In genomic region chr6:19333936-19334335, GRCh38 we compare ENCODE assay signal across 22 cellular contexts.
DNase-seq lines count a peak whose midpoint lies in the region; ATAC-seq and TF ChIP-seq lines count a peak whose summit lies in the region.
"Had no signal": no experiment of that assay in that cellular context is flagged by ENCODE, and none has a peak within 500 bp of the region (broad histone marks: within the 10 kb centered on the region; RNA-seq: fewer than 3 reads in every experiment).

No MANE protein-coding gene starts in this region.

- H3K36me3 ChIP-seq in adipocyte (ENCODE audit: control insufficient read depth, insufficient read depth, low read length, severe bottlenecking) (no peaks in the 10 kb centered on the region), vagina (no peaks in the 10 kb centered on the region)
- H3K36me3 ChIP-seq: left ventricle myocardium inferior had no signal

- no peaks in the 10 kb centered on the region for H3K27me3 ChIP-seq in adipocyte (replicated peaks; ENCODE audit: control insufficient read depth, insufficient read depth, low read length)
- no peaks in the 10 kb centered on the region for H3K27me3 ChIP-seq in vagina

- intact Hi-C loops in Calu3 (cut with micrococcal nuclease; ENCODE audit: unreplicated experiment) (no loop called here), vagina (cut with DNase I) (no loop called here)

- H3K4me1 Mint-ChIP-seq in Calu3 (ENCODE audit: low read depth, unreplicated experiment): no peaks in the 10 kb centered on the region
- H3K4me1 Mint-ChIP-seq: activated naive CD4-positive, alpha-beta T cell treated with anti-CD3 and anti-CD28 coated beads, Interleukin-2, amount 10 ng/mL, durations not matched to agents 7 days and 5 days; neural crest cell; T-helper 17 cell had no signal

- H3K9me3 ChIP-seq in adipocyte (ENCODE audit: control insufficient read depth, low read length) (no peaks in the 10 kb centered on the region), vagina (no peaks in the 10 kb centered on the region)
- H3K9me3 ChIP-seq: left ventricle myocardium inferior had no signal

- no TSS peak for BruUV-seq in Calu3 (replicated peaks; lab: Mats Ljungman, UMichigan)

- H3K27me3 Mint-ChIP-seq in Calu3 (ENCODE audit: unreplicated experiment): no peaks in the 10 kb centered on the region
- H3K27me3 Mint-ChIP-seq: activated naive CD4-positive, alpha-beta T cell treated with anti-CD3 and anti-CD28 coated beads, Interleukin-2, amount 10 ng/mL, durations not matched to agents 7 days and 5 days; T-helper 17 cell had no signal

- DNase-seq in Calu3: peak; percentile 10
- peak; percentile 5 for DNase-seq in LoVo (ENCODE audit: low spot score)
- peak; percentile 20 for DNase-seq in adipocyte (ENCODE audit: low read depth)
- DNase-seq in fibroblast of the aortic adventitia (ENCODE audit: low read depth): peak; percentile 73
- no peak for DNase-seq in vagina (ENCODE audit: extremely low spot score in 2 of 2)
- DNase-seq in inferior parietal cortex (ENCODE audit: extremely low spot score): no peak
- no peak for DNase-seq in NCI-H2171 treated with DMSO at 0.1 percent for 48 hours (lab: John Stamatoyannopoulos, UW)
- DNase-seq: ACHN; activated CD8-positive, alpha-beta memory T cell treated with anti-CD3 and anti-CD28 coated beads for 24 hours; activated naive CD4-positive, alpha-beta T cell treated with anti-CD3 and anti-CD28 coated beads, Interleukin-2, amount 10 ng/mL, durations not matched to agents 7 days and 5 days; activated T-cell treated with anti-CD3 and anti-CD28 coated beads, Interleukin-2, amount 50 U/mL, for 48 hours; C1 segment of cervical spinal cord; DMS153; KBM-7; left ventricle myocardium inferior; NCI-H1092; NCI-H2029 treated with DMSO at 0.1 percent for 48 hours; NCI-H524; SIG-M5; T-helper 17 cell had no signal

- peaks cover 9% of the 10 kb centered on the region for H3K9me3 Mint-ChIP-seq in Calu3 (ENCODE audit: low read depth, unreplicated experiment)

- no peak for TF ChIP-seq POLR2A in vagina (IDR thresholded peaks at IDR 0.05)

- H3K4me3 ChIP-seq in adipocyte (ENCODE audit: low read length) (no peak overlapping the region), fibroblast of the aortic adventitia (ENCODE audit: low read depth, low read length) (no peak overlapping the region), vagina (no peak overlapping the region)
- H3K4me3 ChIP-seq: left ventricle myocardium inferior had no signal

- no peaks in the 10 kb centered on the region for H3K4me1 ChIP-seq in adipocyte (ENCODE audit: control insufficient read depth, insufficient read depth, low read length)
- no peaks in the 10 kb centered on the region for H3K4me1 ChIP-seq in vagina
- H3K4me1 ChIP-seq: left ventricle myocardium inferior had no signal

- CTCF ChIA-PET in Calu3 (lab: Charles Lee): interaction anchor here (0.6 kb wide), 1 partner anchor 343 kb away, joined by 3 read pairs; no protein-coding TSS in a partner anchor

- no peak overlapping the region for H3K4me3 Mint-ChIP-seq in Calu3 (ENCODE audit: low read depth, unreplicated experiment)
- H3K4me3 Mint-ChIP-seq: activated naive CD4-positive, alpha-beta T cell treated with anti-CD3 and anti-CD28 coated beads, Interleukin-2, amount 10 ng/mL, durations not matched to agents 7 days and 5 days; neural crest cell; T-helper 17 cell had no signal

- no peaks in the 10 kb centered on the region for H3K36me3 Mint-ChIP-seq in Calu3 (ENCODE audit: insufficient read depth, unreplicated experiment)
- H3K36me3 Mint-ChIP-seq: activated naive CD4-positive, alpha-beta T cell treated with anti-CD3 and anti-CD28 coated beads, Interleukin-2, amount 10 ng/mL, durations not matched to agents 7 days and 5 days had no signal

- no peak overlapping the region for H3K27ac ChIP-seq in vagina
- H3K27ac ChIP-seq: left ventricle myocardium inferior had no signal

- no peak overlapping the region for H3K27ac Mint-ChIP-seq in Calu3 (ENCODE audit: unreplicated experiment)
- H3K27ac Mint-ChIP-seq: activated naive CD4-positive, alpha-beta T cell treated with anti-CD3 and anti-CD28 coated beads, Interleukin-2, amount 10 ng/mL, durations not matched to agents 7 days and 5 days; T-helper 17 cell had no signal

- no peak overlapping the region for H3K9ac ChIP-seq in adipocyte (ENCODE audit: low read length)

- no peak for ATAC-seq in HG03175 (IDR thresholded peaks at IDR 0.05; ENCODE audit: unreplicated experiment)
- ATAC-seq: T-helper 17 cell had no signal

- TF ChIP-seq CTCF in Calu3 (IDR thresholded peaks at IDR 0.05; ENCODE audit: unreplicated experiment): no peak
- no peak for TF ChIP-seq CTCF in fibroblast of the aortic adventitia (IDR thresholded peaks at IDR 0.05; ENCODE audit: insufficient read depth, low read length)
- no peak for TF ChIP-seq CTCF in vagina (IDR thresholded peaks at IDR 0.05)

Comparison
In these comparisons a context has a peak if more than half of its experiments do, and no peak if none do; other contexts are left out.
1. DNase-seq: peak in Calu3 (single experiment), LoVo (single experiment), adipocyte (single experiment) and fibroblast of the aortic adventitia (single experiment); none in vagina (0 of 2), inferior parietal cortex (single experiment) and NCI-H2171 treated with DMSO at 0.1 percent for 48 hours (single experiment).